In the genomic region with DNA sequence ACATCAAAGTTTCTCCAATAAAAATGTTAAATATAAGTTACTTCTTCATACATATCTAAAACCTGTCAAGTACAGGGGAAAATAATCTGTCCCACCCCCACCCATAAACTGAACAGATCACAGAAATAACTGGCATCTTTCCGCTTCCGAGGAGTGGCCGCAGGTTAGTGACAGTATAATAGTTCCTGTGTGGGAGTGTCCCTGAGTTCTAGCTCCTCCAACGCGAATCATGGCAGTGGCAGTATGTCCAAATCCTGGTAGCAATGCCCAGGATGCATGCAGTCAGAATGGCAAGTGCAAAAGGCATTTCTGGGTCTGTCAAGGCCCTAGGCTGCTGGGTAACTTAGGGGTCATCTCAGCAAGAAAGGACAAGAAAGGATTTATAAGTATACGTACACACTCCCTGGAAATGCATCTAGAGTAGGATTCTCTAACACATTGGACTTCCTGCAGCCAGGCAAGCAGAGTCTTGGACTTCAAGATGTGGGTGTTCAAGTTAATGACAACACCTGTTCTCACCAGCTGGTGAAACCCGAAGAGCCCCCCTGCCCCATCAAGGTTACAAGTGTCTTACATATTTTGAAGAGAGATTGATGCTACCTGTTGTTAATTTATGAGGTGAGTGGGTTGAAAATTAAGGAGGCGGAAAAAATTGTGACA, we compare ENCODE assay signal across 13 cellular contexts.
DNase-seq lines count a peak whose midpoint lies in the region; ATAC-seq and TF ChIP-seq lines count a peak whose summit lies in the region.
"Had no signal": no experiment of that assay in that cellular context is flagged by ENCODE, and none has a peak within 500 bp of the region (broad histone marks: within the 10 kb centered on the region; RNA-seq: fewer than 3 reads in every experiment).

No MANE protein-coding gene starts in this region.

- no peak overlapping the region for H3K27ac Mint-ChIP-seq in progenitor cell of endocrine pancreas
- no peak overlapping the region for H3K27ac Mint-ChIP-seq in activated naive CD8-positive, alpha-beta T cell treated with anti-CD3 and anti-CD28 coated beads, Interleukin-2, amount 50 U/mL, for 24 hours

- peak overlapping the region; percentile 100 for H2BK5ac ChIP-seq in IMR-90 (ENCODE audit: low read depth, low read length, poor library complexity, severe bottlenecking)

- CTCF ChIA-PET in IMR-90 (lab: Yijun Ruan, JAX) = interaction anchor here (0.8 to 2.5 kb wide), 4 partner anchors 64 to 102 kb away, joined by 3 to 10 read pairs (median 6); a partner anchor contains a TSS

- WGBS in IMR-90 (ENCODE audit: extremely low coverage in 2 of 2, insufficient read length in 1 of 2), 2 experiments = 100% methylated on average over 1 of the region's 8 CpGs
- 80% methylated on average over 8 of the region's 8 CpGs for WGBS in suprapubic skin

- peak overlapping the region; percentile 58; the same call in 1 of the 2 replicates for H3K4me2 ChIP-seq in IMR-90 (ENCODE audit: low read depth, low read length)

- H4K20me1 ChIP-seq in IMR-90 (ENCODE audit: insufficient read depth, low read length) = no peaks in the 10 kb centered on the region

- in situ Hi-C loops in IMR-90 (cut with MboI; ENCODE audit: low sequenced_read_pairs) = no loop called here

- peak overlapping the region; percentile 69 for H3K14ac ChIP-seq in IMR-90 (replicated peaks; ENCODE audit: low read depth, low read length)

- H4K91ac ChIP-seq in IMR-90 (ENCODE audit: insufficient read depth, low read depth, low read length) = peak overlapping the region; percentile 91

- dilution Hi-C loops in IMR-90 (cut with HindIII; ENCODE audit: low sequenced_read_pairs, unreplicated experiment) = no loop called here

- H3K79me1 ChIP-seq in IMR-90 (ENCODE audit: low read depth in 1 of 2, low read length in 2 of 2) = peaks cover 15 to 42% of the 10 kb centered on the region in 2 experiments

- H3K9me1 ChIP-seq in IMR-90 (ENCODE audit: insufficient read depth, low read length) = peaks cover 10% of the 10 kb centered on the region

- no peak for TF ChIP-seq EP300 in suprapubic skin (IDR thresholded peaks at IDR 0.05)

- H3K9me3 Mint-ChIP-seq in progenitor cell of endocrine pancreas (ENCODE audit: low read depth) = peaks cover 4% of the 10 kb centered on the region
- peaks cover 6% of the 10 kb centered on the region for H3K9me3 Mint-ChIP-seq in activated naive CD8-positive, alpha-beta T cell treated with anti-CD3 and anti-CD28 coated beads, Interleukin-2, amount 50 U/mL, for 24 hours

- intact Hi-C loops in IMR-90 (cut with micrococcal nuclease) (no loop called here), lower lobe of right lung (cut with DNase I) (no loop called here)

- TF ChIP-seq POLR2A in IMR-90 (IDR thresholded peaks at IDR 0.05; ENCODE audit: low read depth, low read length) = no peak
- no peak for TF ChIP-seq POLR2A in suprapubic skin (IDR thresholded peaks at IDR 0.05)

- H3K18ac ChIP-seq in IMR-90 (ENCODE audit: low read depth, low read length) = peak overlapping the region; percentile 78

- H3K9me3 ChIP-seq in IMR-90 (ENCODE audit: control insufficient read depth, insufficient read depth, low read length) = no peaks in the 10 kb centered on the region
- no peaks in the 10 kb centered on the region for H3K9me3 ChIP-seq in SJSA1 (replicated peaks)
- H3K9me3 ChIP-seq in lower lobe of right lung = no peaks in the 10 kb centered on the region
- H3K9me3 ChIP-seq in suprapubic skin = no peaks in the 10 kb centered on the region
- H3K9me3 ChIP-seq: Caco-2, HAP-1 had no signal

- TF ChIP-seq CTCF in IMR-90 (conservative IDR thresholded peaks at IDR 0.05; ENCODE audit: low read depth, low read length) (no peak), lower lobe of right lung (IDR thresholded peaks at IDR 0.05) (no peak), suprapubic skin (IDR thresholded peaks at IDR 0.05) (no peak), GM10266 (IDR thresholded peaks at IDR 0.05; ENCODE audit: control insufficient read depth, insufficient read depth, low read depth, missing control alignments) (no peak), progenitor cell of endocrine pancreas (IDR thresholded peaks at IDR 0.05; ENCODE audit: unreplicated experiment) (no peak)

- H3K9ac ChIP-seq in IMR-90 (ENCODE audit: low read depth, low read length) = no peak overlapping the region

- H3K23ac ChIP-seq in IMR-90 (ENCODE audit: low read depth, low read length) = peak overlapping the region; percentile 83

- peaks cover 26% of the 10 kb centered on the region for H3K4me1 Mint-ChIP-seq in progenitor cell of endocrine pancreas (ENCODE audit: low read depth)
- H3K4me1 Mint-ChIP-seq in activated naive CD8-positive, alpha-beta T cell treated with anti-CD3 and anti-CD28 coated beads, Interleukin-2, amount 50 U/mL, for 24 hours = no peaks in the 10 kb centered on the region

- H3K4me3 ChIP-seq in IMR-90 (ENCODE audit: insufficient read depth, low read depth, low read length) = no peak overlapping the region
- H3K4me3 ChIP-seq in SJSA1 = no peak overlapping the region
- no peak overlapping the region for H3K4me3 ChIP-seq in lower lobe of right lung
- H3K4me3 ChIP-seq in suprapubic skin = no peak overlapping the region
- H3K4me3 ChIP-seq: HAP-1 had no signal

- no peaks in the 10 kb centered on the region for H3K27me3 Mint-ChIP-seq in progenitor cell of endocrine pancreas
- H3K27me3 Mint-ChIP-seq in activated naive CD8-positive, alpha-beta T cell treated with anti-CD3 and anti-CD28 coated beads, Interleukin-2, amount 50 U/mL, for 24 hours = peaks cover 4% of the 10 kb centered on the region

- H3K27ac ChIP-seq in IMR-90 (ENCODE audit: insufficient read depth, low read length) (peak overlapping the region; percentile 38), SJSA1 (peak overlapping the region; percentile 88), lower lobe of right lung (peak overlapping the region; percentile 3), suprapubic skin (peak overlapping the region; percentile 78)

- POLR2A ChIA-PET in IMR-90 (lab: Charles Lee; ENCODE audit: unreplicated experiment) = interaction anchor here (0.5 to 8.1 kb wide), 9 partner anchors 48 to 133 kb away, joined by 3 to 169 read pairs (median 10); a partner anchor contains a TSS

- no peaks in the 10 kb centered on the region for H3K36me3 ChIP-seq in IMR-90 (ENCODE audit: control insufficient read depth, insufficient read depth, low read length)
- no peaks in the 10 kb centered on the region for H3K36me3 ChIP-seq in SJSA1
- no peaks in the 10 kb centered on the region for H3K36me3 ChIP-seq in lower lobe of right lung
- H3K36me3 ChIP-seq in suprapubic skin = no peaks in the 10 kb centered on the region
- H3K36me3 ChIP-seq: HAP-1 had no signal

- H3K27me3 ChIP-seq in IMR-90 (ENCODE audit: control insufficient read depth, insufficient read depth, low read length) (no peaks in the 10 kb centered on the region), SJSA1 (replicated peaks) (no peaks in the 10 kb centered on the region), lower lobe of right lung (ENCODE audit: low read depth) (no peaks in the 10 kb centered on the region), suprapubic skin (no peaks in the 10 kb centered on the region)

- ATAC-seq in IMR-90 (ENCODE audit: low read depth) (no peak), lower lobe of right lung (no peak)
- ATAC-seq in activated naive CD8-positive, alpha-beta T cell treated with anti-CD3 and anti-CD28 coated beads, Interleukin-2, amount 50 U/mL, for 24 hours = no peak

- H2BK15ac ChIP-seq in IMR-90 (ENCODE audit: low read depth, low read length) = peak overlapping the region; percentile 57

- H3K4ac ChIP-seq in IMR-90 (ENCODE audit: low read depth, low read length) = peak overlapping the region; percentile 96

- H2AK9ac ChIP-seq in IMR-90 (replicated peaks; ENCODE audit: low read depth, low read length, poor library complexity) = peak overlapping the region; percentile 79

- no peak overlapping the region for H3K4me3 Mint-ChIP-seq in progenitor cell of endocrine pancreas (ENCODE audit: low read depth)
- H3K4me3 Mint-ChIP-seq in activated naive CD8-positive, alpha-beta T cell treated with anti-CD3 and anti-CD28 coated beads, Interleukin-2, amount 50 U/mL, for 24 hours = no peak overlapping the region

- H4K5ac ChIP-seq in IMR-90 (ENCODE audit: low read depth, low read length) = peak overlapping the region; percentile 70

- H3K56ac ChIP-seq in IMR-90 (ENCODE audit: extremely low read depth, insufficient read depth, low read length) = peak overlapping the region; percentile 56

- H3K4me1 ChIP-seq in IMR-90 (ENCODE audit: control insufficient read depth, insufficient read depth, low read length) (peaks cover 26% of the 10 kb centered on the region), SJSA1 (replicated peaks) (peaks cover 89% of the 10 kb centered on the region), lower lobe of right lung (no peaks in the 10 kb centered on the region), suprapubic skin (peaks cover 39% of the 10 kb centered on the region)

- H2AK5ac ChIP-seq in IMR-90 (ENCODE audit: low read depth, low read length) = peak overlapping the region; percentile 97

- H2BK120ac ChIP-seq in IMR-90 (ENCODE audit: low read depth, low read length) = peak overlapping the region; percentile 99

- BruUV-seq in IMR-90 (replicated peaks; lab: Mats Ljungman, UMichigan) = no TSS peak

- peak overlapping the region; percentile 9 to 87; a peak in 3 of 4 replicates for H4K8ac ChIP-seq in IMR-90 (ENCODE audit: low read depth in 2 of 2, low read length in 2 of 2)

- TF ChIP-seq RAD21 in IMR-90 (IDR thresholded peaks at IDR 0.05; ENCODE audit: low read length) = no peak

- H2BK20ac ChIP-seq in IMR-90 (ENCODE audit: low read depth, low read length) = peak overlapping the region; percentile 97

- H3K36me3 Mint-ChIP-seq in progenitor cell of endocrine pancreas (ENCODE audit: insufficient read depth) = peaks cover 2% of the 10 kb centered on the region
- H3K36me3 Mint-ChIP-seq in activated naive CD8-positive, alpha-beta T cell treated with anti-CD3 and anti-CD28 coated beads, Interleukin-2, amount 50 U/mL, for 24 hours (ENCODE audit: low read depth) = no peaks in the 10 kb centered on the region

- no peak for DNase-seq in IMR-90
- peak in 1 of 2 experiments; percentile 57 for DNase-seq in SJSA1 (ENCODE audit: low read depth in 1 of 2, low spot score in 2 of 2)
- DNase-seq in lower lobe of right lung = no peak
- DNase-seq in suprapubic skin (ENCODE audit: low spot score in 2 of 2) = no peak
- no peak for DNase-seq in GM10266 (ENCODE audit: extremely low spot score)
- DNase-seq in kidney tubule cell (ENCODE audit: low spot score) = no peak
- DNase-seq in progenitor cell of endocrine pancreas (ENCODE audit: low spot score, unreplicated experiment) = no peak
- no peak for DNase-seq in activated naive CD8-positive, alpha-beta T cell treated with anti-CD3 and anti-CD28 coated beads, Interleukin-2, amount 50 U/mL, for 24 hours
- DNase-seq: activated CD8-positive, alpha-beta memory T cell treated with anti-CD3 and anti-CD28 coated beads, Interleukin-2, amount 50 U/mL, for 4 hours; KG1; NCI-H1930 had no signal

- peak overlapping the region; percentile 11 for H2AFZ ChIP-seq in IMR-90 (replicated peaks; ENCODE audit: low read length, poor library complexity)

TF ChIP-seq in IMR-90, 13 proteins besides CTCF, POLR2A, EP300 and RAD21 (continues in another document):
- TF ChIP-seq MAFK (IDR thresholded peaks at IDR 0.05; ENCODE audit: low read depth, low read length) = no peak
- TF ChIP-seq MAZ (IDR thresholded peaks at IDR 0.05; ENCODE audit: borderline replicate concordance, low read depth, low read length) = no peak
- no peak for TF ChIP-seq SMC3 (IDR thresholded peaks at IDR 0.05; ENCODE audit: low read depth, low read length)
- no peak for TF ChIP-seq RCOR1 (IDR thresholded peaks at IDR 0.05; ENCODE audit: insufficient replicate concordance, low read length)

Comparison
In these comparisons a context has a peak if more than half of its experiments do, and no peak if none do; other contexts are left out.
1. H3K27ac ChIP-seq: peak in every context shown above with its lines; median percentile 88 in SJSA1; 78 in suprapubic skin; 38 in IMR-90; 3 in lower lobe of right lung.